ENCODE assay signal across 25 cellular contexts in the genomic region with DNA sequence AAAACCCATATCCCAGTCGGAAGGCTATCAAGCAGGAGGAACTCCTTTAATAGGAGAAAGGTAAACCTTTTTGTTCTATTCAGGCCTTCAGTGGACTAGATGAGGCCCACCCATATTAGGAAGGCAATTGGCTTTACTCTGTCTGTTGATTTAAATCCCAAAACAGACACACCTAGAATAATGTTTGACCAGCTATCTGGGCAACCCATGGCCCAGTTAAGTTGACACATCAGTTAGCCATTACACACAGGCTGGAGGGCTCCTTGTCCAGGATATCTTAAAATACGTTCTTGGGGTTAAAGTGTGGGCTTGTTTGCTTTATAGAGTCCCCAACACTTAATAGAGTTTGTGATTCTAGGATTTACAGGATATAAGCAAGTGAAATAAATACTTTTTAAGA.
"Had no signal": no experiment of that assay in that cellular context is flagged by ENCODE, and none has a peak within 500 bp of the region (broad histone marks: within the 10 kb centered on the region; RNA-seq: fewer than 3 reads in every experiment).

No MANE protein-coding gene starts in this region.

- H3K27me3 Mint-ChIP-seq: activated CD4-positive, alpha-beta memory T cell treated with anti-CD3 and anti-CD28 coated beads for 36 hours; activated CD8-positive, alpha-beta memory T cell treated with anti-CD3 and anti-CD28 coated beads, Interleukin-2, amount 10 ng/mL, durations not matched to agents 7 days and 5 days; activated naive CD4-positive, alpha-beta T cell treated with anti-CD3 and anti-CD28 coated beads, Interleukin-2, amount 50 U/mL, for 24 hours had no signal

- H3K4me1 Mint-ChIP-seq: endodermal cell had no signal

- H3K36me3 Mint-ChIP-seq: activated CD4-positive, alpha-beta memory T cell treated with anti-CD3 and anti-CD28 coated beads for 36 hours; activated naive CD4-positive, alpha-beta T cell treated with anti-CD3 and anti-CD28 coated beads, Interleukin-2, amount 50 U/mL, for 24 hours; activated naive CD8-positive, alpha-beta T cell treated with anti-CD3 and anti-CD28 coated beads, Interleukin-2, amount 10 ng/mL, durations not matched to agents 7 days and 5 days; brain had no signal

- H3K9me3 ChIP-seq: ascending aorta, breast epithelium, gastrocnemius medialis, heart left ventricle had no signal

- DNase-seq: foreskin keratinocyte, gastrocnemius medialis, heart left ventricle, T1000 had no signal

- H3K4me3 ChIP-seq: ascending aorta, cardiac muscle cell, coronary artery, gastrocnemius medialis, heart left ventricle had no signal

- H3K27ac ChIP-seq: ascending aorta, breast epithelium, cardiac muscle cell, coronary artery, foreskin keratinocyte, gastrocnemius medialis, heart left ventricle, WERI-Rb-1 had no signal

- ATAC-seq: esophagus mucosa, gastrocnemius medialis, heart left ventricle had no signal

- H3K27me3 ChIP-seq: ascending aorta, breast epithelium, gastrocnemius medialis had no signal

- H3K4me3 Mint-ChIP-seq: activated CD4-positive, alpha-beta memory T cell treated with anti-CD3 and anti-CD28 coated beads for 36 hours; activated CD4-positive, alpha-beta T cell treated with anti-CD3 and anti-CD28 coated beads for 36 hours; activated CD4-positive, alpha-beta T cell treated with anti-CD3 and anti-CD28 coated beads, Interleukin-2, amount 10 ng/mL, durations not matched to agents 24 days and 14 days; activated CD8-positive, alpha-beta memory T cell treated with anti-CD3 and anti-CD28 coated beads, Interleukin-2, amount 10 ng/mL, durations not matched to agents 7 days and 5 days; activated CD8-positive, alpha-beta T cell treated with anti-CD3 and anti-CD28 coated beads, Interleukin-2, amount 10 ng/mL, durations not matched to agents 7 days and 5 days; activated naive CD4-positive, alpha-beta T cell treated with anti-CD3 and anti-CD28 coated beads for 36 hours; activated naive CD4-positive, alpha-beta T cell treated with anti-CD3 and anti-CD28 coated beads, Interleukin-2, amount 50 U/mL, for 24 hours; activated naive CD8-positive, alpha-beta T cell treated with anti-CD3 and anti-CD28 coated beads, Interleukin-2, amount 10 ng/mL, durations not matched to agents 7 days and 5 days; activated T-helper 1 cell treated with anti-CD3 and anti-CD28 coated beads, Interleukin-12 subunit alpha, Interleukin-12 subunit beta, Interleukin-2, Interleukin-4 antibody, amounts not matched to agents 30 ng/mL and 10 ng/mL and 1 ng/mL, durations not matched to agents 14 hours and 24 hours and 36 hours; brain; dendritic cell treated with granulocyte-macrophage colony-stimulating factor and Interleukin-4, amounts not matched to agents 40 ng/mL and 50 ng/mL, for 4 days; endodermal cell; T-helper 17 cell; T-helper 2 cell treated with Interferon-gamma antibody and Interleukin-4, amounts not matched to agents 5 μg/mL and 100 μg/mL, for 36 hours had no signal

- H3K4me1 ChIP-seq: ascending aorta had no signal

- H3K9me3 Mint-ChIP-seq: activated CD4-positive, alpha-beta memory T cell treated with anti-CD3 and anti-CD28 coated beads for 36 hours; activated CD4-positive, alpha-beta T cell treated with anti-CD3 and anti-CD28 coated beads, Interleukin-2, amount 10 ng/mL, durations not matched to agents 24 days and 14 days; activated naive CD4-positive, alpha-beta T cell treated with anti-CD3 and anti-CD28 coated beads for 36 hours; activated naive CD4-positive, alpha-beta T cell treated with anti-CD3 and anti-CD28 coated beads, Interleukin-2, amount 50 U/mL, for 24 hours; activated naive CD8-positive, alpha-beta T cell treated with anti-CD3 and anti-CD28 coated beads, Interleukin-2, amount 10 ng/mL, durations not matched to agents 7 days and 5 days; activated T-helper 1 cell treated with anti-CD3 and anti-CD28 coated beads, Interleukin-12 subunit alpha, Interleukin-12 subunit beta, Interleukin-2, Interleukin-4 antibody, amounts not matched to agents 30 ng/mL and 10 ng/mL and 1 ng/mL, durations not matched to agents 14 hours and 24 hours and 36 hours; activated T-helper 2 cell treated with anti-CD3 and anti-CD28 coated beads, Interferon-gamma antibody, Interleukin-2, Interleukin-4, amounts not matched to agents 10 μg/mL and 5 μg/mL and 100 μg/mL, durations not matched to agents 14 hours and 24 hours and 36 hours; dendritic cell treated with granulocyte-macrophage colony-stimulating factor and Interleukin-4, amounts not matched to agents 40 ng/mL and 50 ng/mL, for 4 days; endodermal cell; T-helper 2 cell treated with Interferon-gamma antibody and Interleukin-4, amounts not matched to agents 5 μg/mL and 100 μg/mL, for 36 hours had no signal

- H3K27ac Mint-ChIP-seq: activated CD4-positive, alpha-beta memory T cell treated with anti-CD3 and anti-CD28 coated beads for 36 hours; activated CD4-positive, alpha-beta T cell treated with anti-CD3 and anti-CD28 coated beads for 36 hours; activated CD4-positive, alpha-beta T cell treated with anti-CD3 and anti-CD28 coated beads, Interleukin-2, amount 10 ng/mL, durations not matched to agents 24 days and 14 days; activated CD8-positive, alpha-beta memory T cell treated with anti-CD3 and anti-CD28 coated beads, Interleukin-2, amount 10 ng/mL, durations not matched to agents 7 days and 5 days; activated CD8-positive, alpha-beta T cell treated with anti-CD3 and anti-CD28 coated beads, Interleukin-2, amount 10 ng/mL, durations not matched to agents 7 days and 5 days; activated naive CD4-positive, alpha-beta T cell treated with anti-CD3 and anti-CD28 coated beads for 36 hours; activated naive CD4-positive, alpha-beta T cell treated with anti-CD3 and anti-CD28 coated beads, Interleukin-2, amount 50 U/mL, for 24 hours; activated T-helper 2 cell treated with anti-CD3 and anti-CD28 coated beads, Interferon-gamma antibody, Interleukin-2, Interleukin-4, amounts not matched to agents 10 μg/mL and 5 μg/mL and 100 μg/mL, durations not matched to agents 14 hours and 24 hours and 36 hours; dendritic cell treated with granulocyte-macrophage colony-stimulating factor and Interleukin-4, amounts not matched to agents 40 ng/mL and 50 ng/mL, for 4 days; endodermal cell; T-helper 2 cell treated with Interferon-gamma antibody and Interleukin-4, amounts not matched to agents 5 μg/mL and 100 μg/mL, for 36 hours had no signal

- H3K36me3 ChIP-seq: ascending aorta, breast epithelium, cardiac muscle cell, gastrocnemius medialis, heart left ventricle, WERI-Rb-1 had no signal
